ENCODE assay signal across 9 cellular contexts in the genomic region with DNA sequence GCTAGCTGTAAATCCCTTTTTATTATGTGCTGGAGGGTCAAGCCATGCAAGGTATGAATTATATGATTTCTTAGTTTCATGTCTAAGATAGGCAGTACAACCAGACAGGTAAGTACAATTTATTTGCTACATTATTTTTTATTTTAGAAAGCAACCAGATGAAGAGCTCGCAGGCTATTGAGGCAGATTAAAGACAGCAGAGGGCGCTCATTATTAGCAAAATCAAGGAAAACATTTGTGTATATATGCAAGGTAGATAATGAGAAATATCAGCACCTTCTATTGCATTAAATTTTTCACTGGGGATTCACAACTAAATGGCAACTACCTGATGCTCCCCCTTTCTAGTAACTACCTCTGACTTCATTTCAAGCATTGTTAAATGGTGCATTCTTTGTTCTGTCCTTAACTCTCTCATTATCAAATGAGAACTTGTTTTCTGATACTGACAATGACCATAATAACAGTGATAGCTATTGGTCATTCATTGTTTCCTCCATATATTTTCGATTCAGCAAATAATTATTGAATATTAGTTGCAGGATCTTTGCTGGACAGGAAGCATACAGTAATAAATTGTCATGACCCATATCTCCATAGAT. TPM values are rescaled to one million over a fixed set of nuclear protein-coding genes. Genes with fewer than 3 reads are reported as not detected.
DNase-seq lines count a peak whose midpoint lies in the region; ATAC-seq and TF ChIP-seq lines count a peak whose summit lies in the region.
"Had no signal": no experiment of that assay in that cellular context is flagged by ENCODE, and none has a peak within 500 bp of the region (broad histone marks: within the 10 kb centered on the region; RNA-seq: fewer than 3 reads in every experiment).

No MANE protein-coding gene starts in this region.

- H3K4me2 ChIP-seq in GM23248 (ENCODE audit: unreplicated experiment) (no peak overlapping the region), mammary epithelial cell (ENCODE audit: insufficient read depth, low read depth, low read length) (no peak overlapping the region)

- H3K27me3 Mint-ChIP-seq in mesothelial cell of epicardium (ENCODE audit: low read depth) = peaks cover 50% of the 10 kb centered on the region

- WGBS in GM23248 (ENCODE audit: low coverage in 1 of 2, low lambda C conversion rate in 2 of 2, missing lambda C conversion rate in 2 of 2), 2 experiments = 1 to 3% methylated on average over 3 of the region's 3 CpGs
- WGBS in mammary epithelial cell (ENCODE audit: low coverage, missing lambda C conversion rate) = 0% methylated on average over 3 of the region's 3 CpGs

- intact Hi-C loops in mammary epithelial cell (cut with micrococcal nuclease) = loop anchor here (1.0 to 5.0 kb wide), 3 partner anchors 48 to 235 kb away; no protein-coding TSS in a partner anchor

- CTCF ChIA-PET in mammary epithelial cell (lab: Charles Lee; ENCODE audit: low non-redundant PET) = interaction anchor here (0.6 to 0.7 kb wide), 2 partner anchors 11 to 69 kb away, joined by 3 to 4 read pairs; no protein-coding TSS in a partner anchor

- no peaks in the 10 kb centered on the region for H3K9me2 ChIP-seq in GM23248 (ENCODE audit: insufficient read depth)

- H3K9me3 ChIP-seq in GM23248 (ENCODE audit: low read depth) (no peaks in the 10 kb centered on the region), mammary epithelial cell (replicated peaks; ENCODE audit: insufficient read depth, low read length) (no peaks in the 10 kb centered on the region)

- H3K27me3 ChIP-seq in GM23248 (replicated peaks; ENCODE audit: insufficient read depth) (no peaks in the 10 kb centered on the region), mammary epithelial cell (ENCODE audit: insufficient read depth, low read length) (no peaks in the 10 kb centered on the region)

- TF ChIP-seq CTCF in mammary epithelial cell (conservative IDR thresholded peaks at IDR 0.05 in 1 of 2, IDR thresholded peaks at IDR 0.05 in 1 of 2; ENCODE audit: extremely low read depth in 1 of 2, insufficient read depth in 1 of 2, low read depth in 1 of 2, low read length in 2 of 2) = peak; percentile 65 to 77
- peak; percentile 43 for TF ChIP-seq CTCF in mesothelial cell of epicardium (IDR thresholded peaks at IDR 0.05; ENCODE audit: unreplicated experiment)

- H3K27ac Mint-ChIP-seq in mesothelial cell of epicardium = no peak overlapping the region

- no peak overlapping the region for H2AFZ ChIP-seq in GM23248
- no peak overlapping the region for H2AFZ ChIP-seq in mammary epithelial cell (ENCODE audit: low read depth, low read length)

- BruUV-seq in mammary epithelial cell (replicated peaks; lab: Mats Ljungman, UMichigan) = no TSS peak

- H3K4me3 Mint-ChIP-seq in mesothelial cell of epicardium = no peak overlapping the region

- no peaks in the 10 kb centered on the region for H3K36me3 Mint-ChIP-seq in mesothelial cell of epicardium

- in situ Hi-C loops in GM23248 (cut with MboI) = no loop called here
- in situ Hi-C loops in mammary epithelial cell (cut with MboI; ENCODE audit: low sequenced_read_pairs in 2 of 2) = loop anchor here in 1 of 2 donors (5.0 kb wide), 1 partner anchor 50 kb away; no protein-coding TSS in a partner anchor

- H3K9me3 Mint-ChIP-seq in mesothelial cell of epicardium = no peaks in the 10 kb centered on the region

- no peaks in the 10 kb centered on the region for H3K4me1 ChIP-seq in GM23248 (ENCODE audit: insufficient read depth)
- H3K4me1 ChIP-seq in mammary epithelial cell (ENCODE audit: insufficient read depth, low read length) = peaks cover 15% of the 10 kb centered on the region

- dilution Hi-C loops in mammary epithelial cell (cut with HindIII; ENCODE audit: low sequenced_read_pairs) = no loop called here

- no peaks in the 10 kb centered on the region for H3K79me2 ChIP-seq in GM23248 (ENCODE audit: insufficient read depth)
- H3K79me2 ChIP-seq in mammary epithelial cell (ENCODE audit: insufficient read depth, low read length) = no peaks in the 10 kb centered on the region

- DNase-seq in GM23248 (peak; percentile 52), NCI-H2196 treated with DMSO at 0.1 percent for 48 hours (lab: John Stamatoyannopoulos, UW; ENCODE audit: unreplicated experiment) (peak; percentile 2), mammary epithelial cell (peak; percentile 25), mesothelial cell of epicardium (ENCODE audit: low spot score in 2 of 2, unreplicated experiment in 2 of 2) (no peak), GF-D8 (lab: John Stamatoyannopoulos, UW) (no peak)
- DNase-seq in activated effector memory CD4-positive, alpha-beta T cell treated with anti-CD3 and anti-CD28 coated beads, Interleukin-2, amount 50 U/mL, for 16 hours = no peak
- DNase-seq in stimulated activated CD4-positive, alpha-beta T cell treated with anti-CD3 and anti-CD28 coated beads, Interleukin-4, amount 100 ng/mL, for 24 hours = no peak

- H3F3A ChIP-seq in GM23248 (ENCODE audit: insufficient read depth) = no peaks in the 10 kb centered on the region

- ATAC-seq in HG03095 (IDR thresholded peaks at IDR 0.05; ENCODE audit: unreplicated experiment) = no peak

- peaks cover 2% of the 10 kb centered on the region for H3K4me1 Mint-ChIP-seq in mesothelial cell of epicardium

- no peaks in the 10 kb centered on the region for H3K36me3 ChIP-seq in GM23248 (ENCODE audit: low read depth)
- no peaks in the 10 kb centered on the region for H3K36me3 ChIP-seq in mammary epithelial cell (ENCODE audit: insufficient read depth, low read length)

- H3K4me3 ChIP-seq in GM23248 (no peak overlapping the region), mammary epithelial cell (replicated peaks in 1 of 3; ENCODE audit: insufficient read depth in 1 of 3, low read depth in 2 of 3, low read length in 3 of 3) (no peak overlapping the region)

- H3K27ac ChIP-seq in GM23248 = no peak overlapping the region
- H3K27ac ChIP-seq in mammary epithelial cell (ENCODE audit: insufficient read depth, low read depth, low read length) = no peak overlapping the region

- H3K9ac ChIP-seq in GM23248 (no peak overlapping the region), mammary epithelial cell (ENCODE audit: insufficient read depth, low read length) (no peak overlapping the region)

- H4K20me1 ChIP-seq in GM23248 (ENCODE audit: insufficient read depth) = no peaks in the 10 kb centered on the region
- no peaks in the 10 kb centered on the region for H4K20me1 ChIP-seq in mammary epithelial cell (ENCODE audit: insufficient read depth, low read length)

RNA-seq across cellular contexts. Expression of gene SCGB3A2, which starts 8.6 kb away (rescaled TPM):
- total RNA-seq in GM23248 (2014; rRNA removed; shearing (Covaris generic)) = not detected in 2 replicates
- polyA plus RNA-seq in GM23248 (2016; fragmentation: Nextera tagmentation; extraction: Ambion mirVana) (not detected in 2 replicates), mammary epithelial cell (not detected)
- total RNA-seq in mammary epithelial cell (not detected), mesothelial cell of epicardium (0.49 TPM in 1 of 3 replicates, not detected in the others)
- polyA minus RNA-seq in mammary epithelial cell = not detected
- total RNA-seq: T-helper 1 cell treated with Interleukin-12 subunit alpha and Interleukin-12 subunit beta and Interleukin-4 antibody, amounts not matched to agents 30 ng/mL and 1 ng/mL, for 36 hours had no signal

RNA-seq across cellular contexts. Expression of gene C5orf46, which starts 19.2 kb away (rescaled TPM):
- total RNA-seq in GM23248 (2014; rRNA removed; shearing (Covaris generic)) = not detected in 2 replicates
- polyA plus RNA-seq in GM23248 (2016; fragmentation: Nextera tagmentation; extraction: Ambion mirVana) (0.43 and 1.5 TPM in 2 replicates), mammary epithelial cell (3.0 TPM)
- total RNA-seq in mammary epithelial cell (10 to 100 TPM in 1 of 2 donors, 1 to 10 TPM in 1; 1.0 to 17.8 TPM), mesothelial cell of epicardium (0.42 to 0.59 TPM in 2 of 3 replicates, not detected in the other)
- not detected for polyA minus RNA-seq in mammary epithelial cell
- total RNA-seq: T-helper 1 cell treated with Interleukin-12 subunit alpha and Interleukin-12 subunit beta and Interleukin-4 antibody, amounts not matched to agents 30 ng/mL and 1 ng/mL, for 36 hours had no signal

RNA-seq across cellular contexts. Expression of gene SPINK1, which starts 55.7 kb away (rescaled TPM):
- not detected in 2 replicates for total RNA-seq in GM23248 (2014; rRNA removed; shearing (Covaris generic))
- polyA plus RNA-seq in GM23248 (2016; fragmentation: Nextera tagmentation; extraction: Ambion mirVana) = not detected in 2 replicates
- total RNA-seq in mammary epithelial cell = not detected
- polyA plus RNA-seq in mammary epithelial cell = not detected
- polyA minus RNA-seq in mammary epithelial cell = not detected
- 1.0 to 3.3 TPM (median 1.4 TPM) in 3 replicates for total RNA-seq in mesothelial cell of epicardium
- total RNA-seq: T-helper 1 cell treated with Interleukin-12 subunit alpha and Interleukin-12 subunit beta and Interleukin-4 antibody, amounts not matched to agents 30 ng/mL and 1 ng/mL, for 36 hours had no signal

Comparison
In these comparisons a context has a peak if more than half of its experiments do, and no peak if none do; other contexts are left out.
1. DNase-seq: peak in GM23248 (single experiment), NCI-H2196 treated with DMSO at 0.1 percent for 48 hours (single experiment) and mammary epithelial cell (single experiment); none in mesothelial cell of epicardium (0 of 2), activated effector memory CD4-positive, alpha-beta T cell treated with anti-CD3 and anti-CD28 coated beads, Interleukin-2, amount 50 U/mL, for 16 hours (single experiment), GF-D8 (single experiment) and stimulated activated CD4-positive, alpha-beta T cell treated with anti-CD3 and anti-CD28 coated beads, Interleukin-4, amount 100 ng/mL, for 24 hours (single experiment).